11 cellular contexts compared by ENCODE assay signal in genomic region chr1:226066415-226067077, GRCh38. TPM values are rescaled to one million over a fixed set of nuclear protein-coding genes. Genes with fewer than 3 reads are reported as not detected.
A peak's percentile ranks its signal among the peaks of the same experiment; 100 is the strongest.
DNase-seq lines count a peak whose midpoint lies in the region; ATAC-seq, FAIRE-seq and TF ChIP-seq lines count a peak whose summit lies in the region.
"Had no signal": no experiment of that assay in that cellular context is flagged by ENCODE, and none has a peak within 500 bp of the region (broad histone marks: within the 10 kb centered on the region; RNA-seq: fewer than 3 reads in every experiment).

No MANE protein-coding gene starts in this region.

- H3K4me3 Mint-ChIP-seq in type B pancreatic cell, result peak overlapping the region; percentile 85

- WGBS in mammary epithelial cell (ENCODE audit: low coverage, missing lambda C conversion rate), result 29% methylated on average over 4 of the region's 4 CpGs
- 79% methylated on average over 4 of the region's 4 CpGs for WGBS in hepatocyte (ENCODE audit: low lambda C conversion rate, missing lambda C conversion rate)

- H3K9me3 Mint-ChIP-seq in type B pancreatic cell, result no peaks in the 10 kb centered on the region

- H2AFZ ChIP-seq in mammary epithelial cell (ENCODE audit: low read depth, low read length) (no peak overlapping the region), hepatocyte (no peak overlapping the region)

- intact Hi-C loops in mammary epithelial cell (cut with micrococcal nuclease), result loop anchor here (5.0 kb wide), 1 partner anchor 234 kb away; no protein-coding TSS in a partner anchor
- intact Hi-C loops in breast epithelium (cut with DNase I; ENCODE audit: low total_unique reads), result no loop called here

- no peak overlapping the region for H3K27ac ChIP-seq in mammary epithelial cell (ENCODE audit: insufficient read depth, low read depth, low read length)
- H3K27ac ChIP-seq in breast epithelium, result no peak overlapping the region
- no peak overlapping the region for H3K27ac ChIP-seq in hepatocyte

- CTCF ChIA-PET in mammary epithelial cell (lab: Charles Lee; ENCODE audit: low non-redundant PET), result no interaction called here

- BruUV-seq in mammary epithelial cell (replicated peaks; lab: Mats Ljungman, UMichigan), result no TSS peak

- peak; percentile 17 for DNase-seq in mammary epithelial cell
- no peak for DNase-seq in breast epithelium (ENCODE audit: low spot score in 2 of 2)
- DNase-seq in hepatocyte (ENCODE audit: low spot score), result no peak
- no peak for DNase-seq in type B pancreatic cell (ENCODE audit: extremely low spot score, unreplicated experiment)
- no peak for DNase-seq in GM19239 (ENCODE audit: insufficient read length, low spot score)
- DNase-seq: activated CD8-positive, alpha-beta memory T cell treated with anti-CD3 and anti-CD28 coated beads for 24 hours; COR-L47; NCI-H1694 treated with DMSO at 0.1 percent for 48 hours had no signal

- in situ Hi-C loops in mammary epithelial cell (cut with MboI; ENCODE audit: low sequenced_read_pairs in 2 of 2), result loop anchor here in 1 of 2 donors (10.0 kb wide), 1 partner anchor 58 kb away; no protein-coding TSS in a partner anchor

- peaks cover 36% of the 10 kb centered on the region for H3K36me3 Mint-ChIP-seq in type B pancreatic cell

- peaks cover 31% of the 10 kb centered on the region for H3K36me3 ChIP-seq in mammary epithelial cell (ENCODE audit: insufficient read depth, low read length)
- no peaks in the 10 kb centered on the region for H3K36me3 ChIP-seq in breast epithelium
- peaks cover 3% of the 10 kb centered on the region for H3K36me3 ChIP-seq in hepatocyte (replicated peaks; ENCODE audit: insufficient read depth, low read depth)

- peaks cover 11% of the 10 kb centered on the region for H3K4me1 ChIP-seq in mammary epithelial cell (ENCODE audit: insufficient read depth, low read length)
- peaks cover 5 to 21% of the 10 kb centered on the region in 2 donors for H3K4me1 ChIP-seq in breast epithelium
- peaks cover 8% of the 10 kb centered on the region for H3K4me1 ChIP-seq in hepatocyte (ENCODE audit: insufficient read depth)

- dilution Hi-C loops in mammary epithelial cell (cut with HindIII; ENCODE audit: low sequenced_read_pairs), result no loop called here

- H3K79me2 ChIP-seq in mammary epithelial cell (ENCODE audit: insufficient read depth, low read length), result peaks cover 84% of the 10 kb centered on the region
- peaks cover 80% of the 10 kb centered on the region for H3K79me2 ChIP-seq in hepatocyte

- H3K27ac Mint-ChIP-seq in type B pancreatic cell, result peak overlapping the region; percentile 41

- no peak overlapping the region for H3K9ac ChIP-seq in mammary epithelial cell (ENCODE audit: insufficient read depth, low read length)

- ATAC-seq in HG03442 (IDR thresholded peaks at IDR 0.05; ENCODE audit: unreplicated experiment), result no peak
- no peak for ATAC-seq in HG03280 (IDR thresholded peaks at IDR 0.05; ENCODE audit: unreplicated experiment)

- peak; percentile 53 for FAIRE-seq in TTC549 (lab: Jason Lieb, UNC)
- no peak for FAIRE-seq in GM19239 (lab: Jason Lieb, UNC)

- TF ChIP-seq CTCF in mammary epithelial cell (conservative IDR thresholded peaks at IDR 0.05 in 1 of 2, IDR thresholded peaks at IDR 0.05 in 1 of 2; ENCODE audit: extremely low read depth in 1 of 2, insufficient read depth in 1 of 2, low read depth in 1 of 2, low read length in 2 of 2), result no peak
- TF ChIP-seq CTCF in breast epithelium (IDR thresholded peaks at IDR 0.05), result no peak
- TF ChIP-seq CTCF in hepatocyte (IDR thresholded peaks at IDR 0.05; ENCODE audit: poor library complexity), result no peak
- no peak for TF ChIP-seq CTCF in type B pancreatic cell (conservative IDR thresholded peaks at IDR 0.05)

- H3K4me3 ChIP-seq in mammary epithelial cell (replicated peaks in 1 of 3; ENCODE audit: insufficient read depth in 1 of 3, low read depth in 2 of 3, low read length in 3 of 3) (no peak overlapping the region), breast epithelium (no peak overlapping the region), hepatocyte (no peak overlapping the region)

- H4K20me1 ChIP-seq in mammary epithelial cell (ENCODE audit: insufficient read depth, low read length) (peaks cover 4% of the 10 kb centered on the region), hepatocyte (ENCODE audit: insufficient read depth, poor library complexity, severe bottlenecking) (peaks cover 77% of the 10 kb centered on the region)

- no peak for TF ChIP-seq POLR2A in breast epithelium (IDR thresholded peaks at IDR 0.05)

- peaks cover 34% of the 10 kb centered on the region for H3K4me1 Mint-ChIP-seq in type B pancreatic cell (ENCODE audit: unreplicated experiment)

- no peaks in the 10 kb centered on the region for H3K27me3 Mint-ChIP-seq in type B pancreatic cell

- H3K9me2 ChIP-seq in hepatocyte (replicated peaks; ENCODE audit: insufficient read depth), result no peaks in the 10 kb centered on the region

- H3K27me3 ChIP-seq in mammary epithelial cell (ENCODE audit: insufficient read depth, low read length) (no peaks in the 10 kb centered on the region), breast epithelium (no peaks in the 10 kb centered on the region), hepatocyte (no peaks in the 10 kb centered on the region)

- no peak overlapping the region for H3K4me2 ChIP-seq in mammary epithelial cell (ENCODE audit: insufficient read depth, low read depth, low read length)
- H3K4me2 ChIP-seq in hepatocyte, result peak overlapping the region; percentile 80

- H3K9me3 ChIP-seq in mammary epithelial cell (replicated peaks; ENCODE audit: insufficient read depth, low read length), result no peaks in the 10 kb centered on the region
- no peaks in the 10 kb centered on the region for H3K9me3 ChIP-seq in breast epithelium
- no peaks in the 10 kb centered on the region for H3K9me3 ChIP-seq in hepatocyte (ENCODE audit: low read depth)

RNA-seq across cellular contexts. Expression of gene H3-3A, which starts 4.0 kb away (rescaled TPM):
- total RNA-seq in mammary epithelial cell (100 to 1,000 TPM; 209 to 262 TPM), breast epithelium (100 to 1,000 TPM; 287 to 603 (median 462) TPM), hepatocyte (617 and 722 TPM in 2 replicates), type B pancreatic cell (ENCODE audit: low replicate concordance) (684 and 873 TPM in 2 replicates)
- polyA plus RNA-seq in mammary epithelial cell (394 TPM), hepatocyte (528 and 543 TPM in 2 replicates)
- polyA minus RNA-seq in mammary epithelial cell, result 16.2 TPM
